ENCODE assay signal across 8 cellular contexts in genomic region chr1:61042679-61043009, GRCh38. TPM values are rescaled to one million over a fixed set of nuclear protein-coding genes. Genes with fewer than 3 reads are reported as not detected.
DNase-seq lines count a peak whose midpoint lies in the region; ATAC-seq lines count a peak whose summit lies in the region.

No MANE protein-coding gene starts in this region.

- no peaks in the 10 kb centered on the region for H3K9me3 Mint-ChIP-seq in activated CD4-positive, alpha-beta memory T cell treated with anti-CD3 and anti-CD28 coated beads, Interleukin-2, amount 10 ng/mL, durations not matched to agents 7 days and 5 days

- CTCF ChIA-PET in activated CD4-positive, alpha-beta memory T cell treated with anti-CD3 and anti-CD28 coated beads, Interleukin-2, amount 10 ng/mL, durations not matched to agents 7 days and 5 days (lab: Charles Lee), result interaction anchor here (0.7 to 2.6 kb wide), 26 partner anchors 9 to 1063 kb away, joined by 3 to 21 read pairs (median 3); no protein-coding TSS in a partner anchor

- H3K9me3 ChIP-seq in iPS DF 6.9 (ENCODE audit: control insufficient read depth, insufficient read depth, low read length) (no peaks in the 10 kb centered on the region), skeletal muscle tissue (ENCODE audit: control insufficient read depth in 3 of 3, low read length in 3 of 3) (no peaks in the 10 kb centered on the region)

- H3K9ac ChIP-seq in skeletal muscle tissue (ENCODE audit: low read depth in 1 of 3, low read length in 3 of 3), result peak overlapping the region; percentile 44 to 86 (median 77)

- H3K27me3 Mint-ChIP-seq in activated CD4-positive, alpha-beta memory T cell treated with anti-CD3 and anti-CD28 coated beads, Interleukin-2, amount 10 ng/mL, durations not matched to agents 7 days and 5 days, result peaks cover 42% of the 10 kb centered on the region

- H3K4me3 Mint-ChIP-seq in activated CD4-positive, alpha-beta memory T cell treated with anti-CD3 and anti-CD28 coated beads, Interleukin-2, amount 10 ng/mL, durations not matched to agents 7 days and 5 days, result peak overlapping the region; percentile 70

- no peaks in the 10 kb centered on the region for H3K36me3 ChIP-seq in H7 (replicated peaks; ENCODE audit: control insufficient read depth, insufficient read depth, low read length)
- no peaks in the 10 kb centered on the region for H3K36me3 ChIP-seq in iPS DF 6.9 (ENCODE audit: control insufficient read depth, insufficient read depth, low read length)
- no peaks in the 10 kb centered on the region for H3K36me3 ChIP-seq in skeletal muscle tissue (ENCODE audit: control insufficient read depth in 3 of 3, insufficient read depth in 3 of 3, low read length in 3 of 3)

- POLR2A ChIA-PET in activated CD4-positive, alpha-beta memory T cell treated with anti-CD3 and anti-CD28 coated beads, Interleukin-2, amount 10 ng/mL, durations not matched to agents 7 days and 5 days (lab: Charles Lee), result no interaction called here

- H3K4me3 ChIP-seq in H7 (ENCODE audit: insufficient read depth, low read depth, low read length) (peak overlapping the region; percentile 54), iPS DF 6.9 (ENCODE audit: low read length) (peak overlapping the region; percentile 7; the same call in 1 of the 2 replicates), skeletal muscle tissue (ENCODE audit: low read length in 3 of 3) (peak overlapping the region; percentile 62 to 77 (median 72))

- H3K4me1 ChIP-seq in iPS DF 6.9 (ENCODE audit: control insufficient read depth, insufficient read depth, low read length), result peaks cover 2% of the 10 kb centered on the region; the same call in 1 of the 2 replicates
- peaks cover 2 to 5% (median 4%) of the 10 kb centered on the region in 3 donors for H3K4me1 ChIP-seq in skeletal muscle tissue (ENCODE audit: control insufficient read depth in 3 of 3, insufficient read depth in 3 of 3, low read length in 3 of 3)

- H3K27me3 ChIP-seq in H7 (ENCODE audit: control insufficient read depth, insufficient read depth, low read length) (peaks cover 30% of the 10 kb centered on the region), iPS DF 6.9 (ENCODE audit: control insufficient read depth, insufficient read depth, low read length) (peaks cover 6% of the 10 kb centered on the region; the same call in 1 of the 2 replicates), skeletal muscle tissue (ENCODE audit: control insufficient read depth in 3 of 3, insufficient read depth in 3 of 3, low read length in 3 of 3) (no peaks in the 10 kb centered on the region)

- H3K27ac Mint-ChIP-seq in activated CD4-positive, alpha-beta memory T cell treated with anti-CD3 and anti-CD28 coated beads, Interleukin-2, amount 10 ng/mL, durations not matched to agents 7 days and 5 days, result no peak overlapping the region

- no CpG with 5 or more reads among the region's 16 CpGs for WGBS in iPS DF 6.9 (ENCODE audit: insufficient coverage, insufficient read length)

- H3K27ac ChIP-seq in iPS DF 6.9 (ENCODE audit: low read length) (no peak overlapping the region), skeletal muscle tissue (ENCODE audit: low read depth, low read length) (peak overlapping the region; percentile 83)

- H3K4me1 Mint-ChIP-seq in activated CD4-positive, alpha-beta memory T cell treated with anti-CD3 and anti-CD28 coated beads, Interleukin-2, amount 10 ng/mL, durations not matched to agents 7 days and 5 days, result peaks cover 3% of the 10 kb centered on the region

- H3K36me3 Mint-ChIP-seq in activated CD4-positive, alpha-beta memory T cell treated with anti-CD3 and anti-CD28 coated beads, Interleukin-2, amount 10 ng/mL, durations not matched to agents 7 days and 5 days (ENCODE audit: low read depth), result no peaks in the 10 kb centered on the region

- ATAC-seq in HG02763 (IDR thresholded peaks at IDR 0.05; ENCODE audit: unreplicated experiment), result no peak

- no peak for DNase-seq in H7
- no peak for DNase-seq in activated CD4-positive, alpha-beta memory T cell treated with anti-CD3 and anti-CD28 coated beads, Interleukin-2, amount 10 ng/mL, durations not matched to agents 7 days and 5 days
- no peak for DNase-seq in iPS DF 6.9 (ENCODE audit: low read depth, low spot score)
- DNase-seq in NCI-H2227 (lab: John Stamatoyannopoulos, UW; ENCODE audit: unreplicated experiment), result no peak
- DNase-seq in GM19240 (ENCODE audit: insufficient read length, low spot score), result no peak
- DNase-seq in NK-92 treated with Interleukin-12 subunit alpha and Interleukin-12 subunit beta, amount 100 ng/mL, for 24 hours (lab: John Stamatoyannopoulos, UW), result no peak

RNA-seq across cellular contexts. Expression of gene NFIA, which starts 39.7 kb away (rescaled TPM):
- total RNA-seq in H7 (2014; rRNA removed; shearing (Covaris generic)), result 8.4 and 11.3 TPM in 2 replicates
- total RNA-seq in activated CD4-positive, alpha-beta memory T cell treated with anti-CD3 and anti-CD28 coated beads, Interleukin-2, amount 10 ng/mL, durations not matched to agents 7 days and 5 days, result 1 to 10 TPM; 2.4 to 3.0 TPM
- total RNA-seq in skeletal muscle tissue, result 31.3 TPM

Comparison
In these comparisons a context has a peak if more than half of its experiments do, and no peak if none do; other contexts are left out.
1. H3K4me3 ChIP-seq: peak in every context shown above with its lines; median percentile 72 in skeletal muscle tissue; 54 in H7; 7 in iPS DF 6.9.